8 cellular contexts compared by ENCODE assay signal in the genomic region with DNA sequence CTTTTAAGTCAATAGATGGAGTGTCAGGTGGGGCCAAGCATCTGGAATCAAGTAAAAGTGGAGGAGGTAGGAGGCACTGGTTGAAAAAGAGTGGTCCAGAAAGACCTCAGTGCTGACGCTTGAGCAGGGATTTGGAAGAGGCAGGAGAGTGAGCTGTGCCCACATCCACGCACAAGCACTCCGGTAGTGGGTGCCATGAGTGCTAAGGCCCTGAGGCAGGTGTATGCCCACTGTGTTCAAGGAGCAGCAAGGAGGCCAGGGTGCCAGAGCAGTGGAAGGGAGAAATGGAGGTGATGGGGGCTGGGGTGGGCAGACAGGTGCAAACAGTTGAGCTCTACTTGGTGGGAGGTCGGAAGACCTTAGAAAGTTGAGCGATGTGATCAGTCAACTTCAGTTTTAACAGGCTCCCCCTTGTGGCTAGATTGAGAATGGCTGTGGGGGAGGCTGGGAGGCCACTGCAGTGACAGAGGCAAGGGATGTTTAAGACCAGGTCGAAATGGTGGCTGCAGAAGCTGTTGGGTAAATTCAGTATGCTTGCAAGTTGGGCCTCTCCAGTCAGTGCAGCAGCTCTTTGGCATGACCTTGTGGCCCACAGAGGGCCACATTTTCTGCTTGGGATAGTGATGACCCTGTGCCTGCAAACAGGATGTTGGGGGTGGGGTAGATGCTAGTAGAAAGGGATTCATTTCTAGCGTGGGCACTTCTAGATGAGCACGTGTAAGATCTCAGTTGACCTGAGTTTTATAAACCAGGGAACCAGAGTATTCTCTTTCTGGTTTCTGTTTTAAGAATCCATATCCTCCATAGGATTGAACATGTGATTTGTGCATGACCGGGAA. TPM values are rescaled to one million over a fixed set of nuclear protein-coding genes. Genes with fewer than 3 reads are reported as not detected.
DNase-seq lines count a peak whose midpoint lies in the region; ATAC-seq, FAIRE-seq and TF ChIP-seq lines count a peak whose summit lies in the region.

No MANE protein-coding gene starts in this region.

- no peak overlapping the region for H3K4me3 ChIP-seq in WERI-Rb-1 (ENCODE audit: low read depth, low read length)

- H3K27me3 Mint-ChIP-seq in MCF 10A (ENCODE audit: insufficient read depth, unreplicated experiment): peaks cover 64% of the 10 kb centered on the region

- intact Hi-C loops in MCF 10A (cut with micrococcal nuclease): no loop called here

- H3K36me3 ChIP-seq in WERI-Rb-1: no peaks in the 10 kb centered on the region

- no peaks in the 10 kb centered on the region for H3K9me3 ChIP-seq in WERI-Rb-1 (ENCODE audit: severe bottlenecking)

- BruUV-seq in MCF 10A (replicated peaks; lab: Mats Ljungman, UMichigan): no TSS peak

- FAIRE-seq in G401.6 (lab: Jason Lieb, UNC): peak; percentile 68

- H3K27ac ChIP-seq in WERI-Rb-1: no peak overlapping the region

- H3K9me3 Mint-ChIP-seq in MCF 10A (ENCODE audit: unreplicated experiment): no peaks in the 10 kb centered on the region

- H3K4me3 Mint-ChIP-seq in MCF 10A (ENCODE audit: unreplicated experiment): no peak overlapping the region

- H3K27me3 ChIP-seq in WERI-Rb-1 (ENCODE audit: insufficient read depth, low read depth, severe bottlenecking): peaks cover 4% of the 10 kb centered on the region

- no peak overlapping the region for H3K27ac Mint-ChIP-seq in MCF 10A (ENCODE audit: low read depth, unreplicated experiment)

- CTCF ChIA-PET in MCF 10A (lab: Yijun Ruan, JAX): interaction anchor here (0.6 to 2.3 kb wide), 11 partner anchors 9 to 308 kb away, joined by 3 to 12 read pairs (median 3); no protein-coding TSS in a partner anchor

- TF ChIP-seq CTCF in WERI-Rb-1 (IDR thresholded peaks at IDR 0.05; ENCODE audit: low read depth, low read length): peak; percentile 84
- peak; percentile 75 for TF ChIP-seq CTCF in MCF 10A (IDR thresholded peaks at IDR 0.05; ENCODE audit: unreplicated experiment)

- peak; percentile 83 for DNase-seq in KBM-7
- peak; percentile 82 for DNase-seq in WERI-Rb-1
- DNase-seq in MCF 10A (ENCODE audit: unreplicated experiment): peak; percentile 68
- peak; percentile 2 for DNase-seq in kidney glomerular epithelial cell (lab: John Stamatoyannopoulos, UW)
- peak; percentile 44 to 65 (median 58) for DNase-seq in stimulated activated CD4-positive, alpha-beta T cell treated with anti-CD3 and anti-CD28 coated beads, TNF-alpha, amount 100 ng/mL, for 1 hour (ENCODE audit: low read depth in 3 of 3, low spot score in 1 of 3)
- no peak for DNase-seq in NCI-H146 treated with DMSO at 0.1 percent for 48 hours (lab: John Stamatoyannopoulos, UW; ENCODE audit: unreplicated experiment)

- H3K4me1 Mint-ChIP-seq in MCF 10A (ENCODE audit: insufficient read depth, unreplicated experiment): peaks cover 3% of the 10 kb centered on the region

- H3K36me3 Mint-ChIP-seq in MCF 10A (ENCODE audit: insufficient read depth, unreplicated experiment): no peaks in the 10 kb centered on the region

- POLR2A ChIA-PET in MCF 10A (lab: Yijun Ruan, JAX): interaction anchor here (0.7 to 0.8 kb wide), 2 partner anchors 233 to 337 kb away, joined by 3 read pairs; no protein-coding TSS in a partner anchor

- ATAC-seq in HG03108 (IDR thresholded peaks at IDR 0.05; ENCODE audit: unreplicated experiment): no peak

- in situ Hi-C loops in KBM-7 (cut with MboI; ENCODE audit: low pct_unique_long_range_greater_than_20kb, low sequenced_read_pairs): no loop called here

RNA-seq across cellular contexts. Expression of a gene that starts 12.7 kb away (rescaled TPM):
- not detected in 2 replicates for total RNA-seq in MCF 10A (2022)

RNA-seq across cellular contexts. Expression of a gene that starts 13.4 kb away (rescaled TPM):
- not detected in 2 replicates for total RNA-seq in MCF 10A (2022)

RNA-seq across cellular contexts. Expression of a gene that starts 50.9 kb away (rescaled TPM):
- total RNA-seq in MCF 10A (2022): not detected in 2 replicates
